Comparison of ENCODE assay signal across 18 cellular contexts in genomic region chr7:128004623-128005022, GRCh38. TPM values are rescaled to one million over a fixed set of nuclear protein-coding genes. Genes with fewer than 3 reads are reported as not detected.
DNase-seq lines count a peak whose midpoint lies in the region; ATAC-seq, FAIRE-seq and TF ChIP-seq lines count a peak whose summit lies in the region.
"Had no signal": no experiment of that assay in that cellular context is flagged by ENCODE, and none has a peak within 500 bp of the region (broad histone marks: within the 10 kb centered on the region; RNA-seq: fewer than 3 reads in every experiment).

No MANE protein-coding gene starts in this region.

- H3K4me2 ChIP-seq in OCI-LY7 (ENCODE audit: low read length), result peak overlapping the region; percentile 69

- CTCF ChIA-PET in OCI-LY7 (lab: Charles Lee; ENCODE audit: unreplicated experiment), result interaction anchor here (0.6 kb wide), 1 partner anchor 76 kb away, joined by 3 read pairs; no protein-coding TSS in a partner anchor
- CTCF ChIA-PET in activated CD4-positive, alpha-beta T cell treated with anti-CD3 and anti-CD28 coated beads, Interleukin-2, amount 10 ng/mL, durations not matched to agents 7 days and 5 days (lab: Charles Lee), result interaction anchor here (0.9 to 1.0 kb wide), 2 partner anchors 8 to 12 kb away, joined by 3 to 4 read pairs; no protein-coding TSS in a partner anchor

- TF ChIP-seq CTCF in OCI-LY7 (conservative IDR thresholded peaks at IDR 0.05; ENCODE audit: low read length) (no peak), glutamatergic neuron (IDR thresholded peaks at IDR 0.05; ENCODE audit: partially characterized antibody, unreplicated experiment) (no peak), progenitor cell of endocrine pancreas (IDR thresholded peaks at IDR 0.05; ENCODE audit: unreplicated experiment) (no peak)

- POLR2A ChIA-PET in OCI-LY7 (lab: Charles Lee), result interaction anchor here (1.1 kb wide), 1 partner anchor 10 kb away, joined by 3 read pairs; no protein-coding TSS in a partner anchor
- POLR2A ChIA-PET in activated CD4-positive, alpha-beta T cell treated with anti-CD3 and anti-CD28 coated beads, Interleukin-2, amount 10 ng/mL, durations not matched to agents 7 days and 5 days (lab: Charles Lee), result no interaction called here

- H3K4me3 Mint-ChIP-seq in glutamatergic neuron (ENCODE audit: unreplicated experiment) (peak overlapping the region; percentile 30), progenitor cell of endocrine pancreas (ENCODE audit: low read depth) (no peak overlapping the region)
- H3K4me3 Mint-ChIP-seq in activated CD4-positive, alpha-beta T cell treated with anti-CD3 and anti-CD28 coated beads, Interleukin-2, amount 10 ng/mL, durations not matched to agents 7 days and 5 days, result no peak overlapping the region

- peaks cover 41% of the 10 kb centered on the region for H3K4me1 ChIP-seq in OCI-LY7 (ENCODE audit: insufficient read depth, low read length, poor library complexity, severe bottlenecking)

- intact Hi-C loops in OCI-LY7 (cut with micrococcal nuclease; ENCODE audit: unreplicated experiment), result loop anchor here (10.0 kb wide), 1 partner anchor 300 kb away; no protein-coding TSS in a partner anchor

- FAIRE-seq in HTR-8/SVneo (lab: Jason Lieb, UNC), result no peak
- FAIRE-seq: G401.6, GM12878 had no signal

- H2AFZ ChIP-seq in OCI-LY7 (ENCODE audit: low read length), result no peak overlapping the region
- H2AFZ ChIP-seq: GM23248 had no signal

- no peaks in the 10 kb centered on the region for H3K9me3 ChIP-seq in OCI-LY7 (ENCODE audit: low read length)

- DNase-seq in OCI-LY7 (ENCODE audit: low spot score) (peak; percentile 21), glutamatergic neuron (no peak), progenitor cell of endocrine pancreas (ENCODE audit: low spot score, unreplicated experiment) (no peak), mucosa of gallbladder (ENCODE audit: low spot score) (no peak), HTR-8/SVneo (ENCODE audit: insufficient read length, low spot score) (no peak)
- no peak for DNase-seq in activated CD4-positive, alpha-beta T cell treated with anti-CD3 and anti-CD28 coated beads, Interleukin-2, amount 10 ng/mL, durations not matched to agents 7 days and 5 days
- DNase-seq: ACHN; CD4-positive, alpha-beta memory T cell; GM23248; HCEC 1CT; NCI-H1417 treated with DMSO at 0.1 percent for 48 hours; NCI-H1930 had no signal

- peaks cover 25% of the 10 kb centered on the region; the same call in 1 of the 2 replicates for H4K20me1 ChIP-seq in OCI-LY7 (ENCODE audit: insufficient read depth, low read length)

- no peaks in the 10 kb centered on the region for H3K9me2 ChIP-seq in OCI-LY7 (ENCODE audit: insufficient read depth, low read length)

- H3K36me3 Mint-ChIP-seq in glutamatergic neuron (ENCODE audit: unreplicated experiment) (no peaks in the 10 kb centered on the region), progenitor cell of endocrine pancreas (ENCODE audit: insufficient read depth) (peaks cover 2% of the 10 kb centered on the region)
- H3K36me3 Mint-ChIP-seq in activated CD4-positive, alpha-beta T cell treated with anti-CD3 and anti-CD28 coated beads, Interleukin-2, amount 10 ng/mL, durations not matched to agents 7 days and 5 days (ENCODE audit: low read depth), result peaks cover 9% of the 10 kb centered on the region

- peaks cover 5% of the 10 kb centered on the region; the same call in 1 of the 2 replicates for H3K36me3 ChIP-seq in OCI-LY7 (ENCODE audit: insufficient read depth, low read length)

- H3K27ac ChIP-seq in OCI-LY7 (ENCODE audit: low read depth, low read length, poor library complexity, severe bottlenecking), result no peak overlapping the region
- H3K27ac ChIP-seq: GM23248 had no signal

- peak overlapping the region; percentile 10 for H3K27ac Mint-ChIP-seq in glutamatergic neuron (ENCODE audit: unreplicated experiment)
- H3K27ac Mint-ChIP-seq in progenitor cell of endocrine pancreas, result peak overlapping the region; percentile 22
- H3K27ac Mint-ChIP-seq in activated CD4-positive, alpha-beta T cell treated with anti-CD3 and anti-CD28 coated beads, Interleukin-2, amount 10 ng/mL, durations not matched to agents 7 days and 5 days, result no peak overlapping the region

- no TSS peak for BruUV-seq in OCI-LY7 (replicated peaks; lab: Mats Ljungman, UMichigan)

- H3K4me1 Mint-ChIP-seq in glutamatergic neuron (ENCODE audit: low read depth, unreplicated experiment), result peaks cover 53% of the 10 kb centered on the region
- H3K4me1 Mint-ChIP-seq in progenitor cell of endocrine pancreas (ENCODE audit: low read depth), result peaks cover 36% of the 10 kb centered on the region
- peaks cover 17% of the 10 kb centered on the region for H3K4me1 Mint-ChIP-seq in activated CD4-positive, alpha-beta T cell treated with anti-CD3 and anti-CD28 coated beads, Interleukin-2, amount 10 ng/mL, durations not matched to agents 7 days and 5 days

- no peaks in the 10 kb centered on the region for H3K79me2 ChIP-seq in OCI-LY7 (ENCODE audit: insufficient read depth, low read depth, low read length)

- H3K9me3 Mint-ChIP-seq in glutamatergic neuron (ENCODE audit: unreplicated experiment), result peaks cover 10% of the 10 kb centered on the region
- no peaks in the 10 kb centered on the region for H3K9me3 Mint-ChIP-seq in progenitor cell of endocrine pancreas (ENCODE audit: low read depth)
- H3K9me3 Mint-ChIP-seq in activated CD4-positive, alpha-beta T cell treated with anti-CD3 and anti-CD28 coated beads, Interleukin-2, amount 10 ng/mL, durations not matched to agents 7 days and 5 days, result no peaks in the 10 kb centered on the region
- H3K9me3 Mint-ChIP-seq: CD4-positive, alpha-beta memory T cell had no signal

- peak overlapping the region; percentile 12 for H3K4me3 ChIP-seq in OCI-LY7 (ENCODE audit: low read depth, low read length, poor library complexity, severe bottlenecking)
- H3K4me3 ChIP-seq: GM12878, GM23248 had no signal

- peak; percentile 25 for ATAC-seq in GM19351 (IDR thresholded peaks at IDR 0.05; ENCODE audit: unreplicated experiment)
- ATAC-seq: GM12878, SK-N-SH treated with all-trans-retinoic acid at 6 μM for 48 hours had no signal

- H3K27me3 Mint-ChIP-seq in glutamatergic neuron (ENCODE audit: unreplicated experiment) (no peaks in the 10 kb centered on the region), progenitor cell of endocrine pancreas (no peaks in the 10 kb centered on the region)
- H3K27me3 Mint-ChIP-seq in activated CD4-positive, alpha-beta T cell treated with anti-CD3 and anti-CD28 coated beads, Interleukin-2, amount 10 ng/mL, durations not matched to agents 7 days and 5 days, result no peaks in the 10 kb centered on the region
- H3K27me3 Mint-ChIP-seq: CD4-positive, alpha-beta memory T cell had no signal

RNA-seq across cellular contexts. Expression of gene LRRC4, which starts 26.6 kb away (rescaled TPM):
- not detected in 2 replicates for total RNA-seq in OCI-LY7 (2014; rRNA removed; shearing (Covaris generic))
- total RNA-seq in OCI-LY7 (2022) (not detected in 2 replicates), glutamatergic neuron (ENCODE audit: unreplicated experiment) (60.0 TPM), progenitor cell of endocrine pancreas (15.9 and 19.4 TPM in 2 replicates), mucosa of gallbladder (3.8 TPM)
- not detected for total RNA-seq in activated CD4-positive, alpha-beta T cell treated with anti-CD3 and anti-CD28 coated beads, Interleukin-2, amount 10 ng/mL, durations not matched to agents 7 days and 5 days
- total RNA-seq: CD4-positive, alpha-beta memory T cell; HT1080; NCI-H460 had no signal
